In the genomic region with DNA sequence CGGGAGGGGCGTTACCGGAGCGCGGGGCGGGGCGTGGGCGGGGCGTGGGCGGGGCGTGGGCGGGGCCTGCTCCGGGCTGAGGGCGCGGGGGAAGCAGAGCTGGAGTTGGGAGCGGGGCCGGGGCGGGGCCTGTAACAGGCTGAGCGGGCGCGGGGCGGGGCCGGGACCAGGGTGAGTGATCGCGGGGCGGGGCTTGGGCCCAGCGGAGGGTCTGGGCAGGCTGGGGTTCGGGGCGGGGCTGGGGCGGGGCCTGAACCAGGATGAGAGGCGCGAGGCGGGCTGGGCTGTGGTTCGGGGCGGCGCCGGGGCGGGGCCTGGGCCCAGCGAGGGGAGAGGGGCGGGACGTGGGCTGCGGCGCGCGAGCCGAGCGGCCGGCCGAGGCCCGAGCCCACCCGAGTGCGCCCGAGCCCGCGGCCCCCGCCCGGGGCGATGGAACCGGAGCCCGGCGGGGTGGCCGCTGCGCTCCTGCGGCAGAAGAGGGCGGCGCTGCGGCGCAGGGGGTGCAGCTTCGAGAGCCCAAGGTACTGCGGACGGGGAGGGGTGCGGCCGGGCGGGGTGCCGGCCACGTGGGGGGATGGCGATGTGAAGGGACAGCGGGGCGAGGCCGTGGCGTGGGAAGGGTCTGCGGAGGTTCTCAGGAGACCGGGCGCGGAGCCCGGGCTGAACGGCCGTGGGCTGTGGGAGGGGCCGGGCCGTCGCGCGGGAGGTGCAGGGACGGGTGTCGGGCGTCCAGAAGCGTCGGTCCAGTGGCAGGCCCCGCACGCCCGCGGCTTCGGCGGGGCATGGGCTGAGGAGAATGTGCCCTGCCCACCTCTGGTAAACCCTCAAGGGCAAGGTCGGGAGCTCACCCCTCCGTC, we compare ENCODE assay signal across 1 cellular context.
TF ChIP-seq lines count a peak whose summit lies in the region.

No MANE protein-coding gene starts in this region.

TF ChIP-seq in SK-N-SH treated with all-trans-retinoic acid at 6 μM for 48 hours, 23 proteins besides CTCF, POLR2A, EP300 and RAD21 (continued from another document):
- TF ChIP-seq, protein P1, sequence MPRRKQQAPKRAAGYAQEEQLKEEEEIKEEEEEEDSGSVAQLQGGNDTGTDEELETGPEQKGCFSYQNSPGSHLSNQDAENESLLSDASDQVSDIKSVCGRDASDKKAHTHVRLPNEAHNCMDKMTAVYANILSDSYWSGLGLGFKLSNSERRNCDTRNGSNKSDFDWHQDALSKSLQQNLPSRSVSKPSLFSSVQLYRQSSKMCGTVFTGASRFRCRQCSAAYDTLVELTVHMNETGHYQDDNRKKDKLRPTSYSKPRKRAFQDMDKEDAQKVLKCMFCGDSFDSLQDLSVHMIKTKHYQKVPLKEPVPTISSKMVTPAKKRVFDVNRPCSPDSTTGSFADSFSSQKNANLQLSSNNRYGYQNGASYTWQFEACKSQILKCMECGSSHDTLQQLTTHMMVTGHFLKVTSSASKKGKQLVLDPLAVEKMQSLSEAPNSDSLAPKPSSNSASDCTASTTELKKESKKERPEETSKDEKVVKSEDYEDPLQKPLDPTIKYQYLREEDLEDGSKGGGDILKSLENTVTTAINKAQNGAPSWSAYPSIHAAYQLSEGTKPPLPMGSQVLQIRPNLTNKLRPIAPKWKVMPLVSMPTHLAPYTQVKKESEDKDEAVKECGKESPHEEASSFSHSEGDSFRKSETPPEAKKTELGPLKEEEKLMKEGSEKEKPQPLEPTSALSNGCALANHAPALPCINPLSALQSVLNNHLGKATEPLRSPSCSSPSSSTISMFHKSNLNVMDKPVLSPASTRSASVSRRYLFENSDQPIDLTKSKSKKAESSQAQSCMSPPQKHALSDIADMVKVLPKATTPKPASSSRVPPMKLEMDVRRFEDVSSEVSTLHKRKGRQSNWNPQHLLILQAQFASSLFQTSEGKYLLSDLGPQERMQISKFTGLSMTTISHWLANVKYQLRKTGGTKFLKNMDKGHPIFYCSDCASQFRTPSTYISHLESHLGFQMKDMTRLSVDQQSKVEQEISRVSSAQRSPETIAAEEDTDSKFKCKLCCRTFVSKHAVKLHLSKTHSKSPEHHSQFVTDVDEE (CRISPR knock-in tag; IDR thresholded peaks at IDR 0.05): no peak
- TF ChIP-seq ZNF565 (CRISPR knock-in tag; conservative IDR thresholded peaks at IDR 0.05; ENCODE audit: low read depth): no peak
- TF ChIP-seq ISL1 (CRISPR knock-in tag; IDR thresholded peaks at IDR 0.05): no peak
- TF ChIP-seq ZNF70 (CRISPR knock-in tag; IDR thresholded peaks at IDR 0.05): no peak
- no peak for TF ChIP-seq TCF4 (CRISPR knock-in tag; IDR thresholded peaks at IDR 0.05; ENCODE audit: borderline replicate concordance)
